17 cellular contexts compared by ENCODE assay signal in genomic region chr1:181111559-181111958, GRCh38. TPM values are rescaled to one million over a fixed set of nuclear protein-coding genes. Genes with fewer than 3 reads are reported as not detected.
A peak's percentile ranks its signal among the peaks of the same experiment; 100 is the strongest.
DNase-seq lines count a peak whose midpoint lies in the region; ATAC-seq and TF ChIP-seq lines count a peak whose summit lies in the region.
"Had no signal": no experiment of that assay in that cellular context is flagged by ENCODE, and none has a peak within 500 bp of the region (broad histone marks: within the 10 kb centered on the region; RNA-seq: fewer than 3 reads in every experiment).

No MANE protein-coding gene starts in this region.

- H3K9me3 ChIP-seq in Panc1 (ENCODE audit: control insufficient read depth, insufficient read depth, low read depth, low read length) (no peaks in the 10 kb centered on the region), osteoblast (ENCODE audit: low read depth, low read length) (no peaks in the 10 kb centered on the region)

- intact Hi-C loops in Panc1 (cut with micrococcal nuclease; ENCODE audit: unreplicated experiment), result no loop called here

- no peaks in the 10 kb centered on the region for H3K36me3 ChIP-seq in ACC112 (ENCODE audit: insufficient read depth, low read length)
- H3K36me3 ChIP-seq in Panc1 (ENCODE audit: control insufficient read depth, insufficient read depth, low read length), result no peaks in the 10 kb centered on the region
- no peaks in the 10 kb centered on the region for H3K36me3 ChIP-seq in osteoblast (ENCODE audit: insufficient read depth, low read length)

- H3K27me3 ChIP-seq in ACC112 (ENCODE audit: insufficient read depth, low read length) (no peaks in the 10 kb centered on the region), Panc1 (ENCODE audit: control insufficient read depth, insufficient read depth, low read length) (no peaks in the 10 kb centered on the region), osteoblast (ENCODE audit: insufficient read depth, low read length) (no peaks in the 10 kb centered on the region)

- DNase-seq in Panc1 (ENCODE audit: low read depth, low spot score) (no peak), osteoblast (ENCODE audit: insufficient read length, low spot score, missing footprints) (peak; percentile 77), kidney glomerular epithelial cell (lab: John Stamatoyannopoulos, UW) (no peak), NCI-H2107 treated with DMSO at 0.1 percent for 48 hours (lab: John Stamatoyannopoulos, UW; ENCODE audit: unreplicated experiment) (no peak)
- DNase-seq in stimulated activated CD4-positive, alpha-beta T cell treated with anti-CD3 and anti-CD28 coated beads, Interleukin-15, amount 100 ng/mL, for 24 hours, result no peak
- no peak for DNase-seq in activated CD8-positive, alpha-beta memory T cell treated with anti-CD3 and anti-CD28 coated beads, Interleukin-2, amount 50 U/mL, for 48 hours
- DNase-seq: activated CD8-positive, alpha-beta T cell treated with anti-CD3 and anti-CD28 coated beads, Interleukin-2, amount 10 ng/mL, durations not matched to agents 7 days and 5 days; activated effector memory CD4-positive, alpha-beta T cell treated with Interleukin-2 at 50 U/mL for 16 hours; effector memory CD4-positive, alpha-beta T cell; head of caudate nucleus; NCI-H187; NK-92 treated with Interleukin-12 subunit alpha and Interleukin-12 subunit beta, amount 100 ng/mL, for 24 hours; stimulated activated naive CD8-positive, alpha-beta T cell treated with anti-CD3 and anti-CD28 coated beads, Interleukin-15, amount 100 ng/mL, for 72 hours had no signal

- no peak overlapping the region for H3K4me2 ChIP-seq in osteoblast (ENCODE audit: insufficient read depth, low read length)

- H3K79me2 ChIP-seq in ACC112 (ENCODE audit: control insufficient read depth, insufficient read depth, low read length, unreplicated experiment) (no peaks in the 10 kb centered on the region), osteoblast (ENCODE audit: insufficient read depth, low read length) (no peaks in the 10 kb centered on the region)

- BruUV-seq in Panc1 (replicated peaks; lab: Mats Ljungman, UMichigan), result no TSS peak

- H4K20me1 ChIP-seq in osteoblast (ENCODE audit: insufficient read depth, low read length), result no peaks in the 10 kb centered on the region

- H3K4me3 ChIP-seq in ACC112 (ENCODE audit: low read depth, low read length) (peak overlapping the region; percentile 12; the same call in 1 of the 2 replicates), Panc1 (ENCODE audit: low read depth in 2 of 2, low read length in 2 of 2) (no peak overlapping the region), osteoblast (ENCODE audit: insufficient read depth, low read length) (no peak overlapping the region)

- H3K27ac ChIP-seq in ACC112 (ENCODE audit: low read depth, low read length) (peak overlapping the region; percentile 91), Panc1 (ENCODE audit: low read length) (peak overlapping the region; percentile 78), osteoblast (ENCODE audit: low read depth, low read length) (peak overlapping the region; percentile 50)
- H3K27ac ChIP-seq: HL-60 had no signal

- POLR2A ChIA-PET in Panc1 (lab: Charles Lee), result interaction anchor here (0.6 kb wide), 1 partner anchor 60 kb away, joined by 3 read pairs; no protein-coding TSS in a partner anchor

- in situ Hi-C loops in Panc1 (cut with HindIII; ENCODE audit: low pct_unique_long_range_greater_than_20kb, low sequenced_read_pairs), result no loop called here

- CTCF ChIA-PET in Panc1 (lab: Charles Lee), result no interaction called here

- ATAC-seq in Panc1 (no peak; the same call in 1 of the 2 replicates), esophagus mucosa (peak; percentile 31)
- ATAC-seq: activated CD8-positive, alpha-beta T cell treated with anti-CD3 and anti-CD28 coated beads, Interleukin-2, amount 10 ng/mL, durations not matched to agents 7 days and 5 days; natural killer cell treated with Interleukin-12 subunit alpha and Interleukin-12 subunit beta and Interleukin-15 and Interleukin-18, amount 100 ng/mL, for 72 hours; stimulated activated naive CD8-positive, alpha-beta T cell treated with anti-CD3 and anti-CD28 coated beads, Interleukin-15, amount 100 ng/mL, for 72 hours had no signal

- H2AFZ ChIP-seq in ACC112 (ENCODE audit: low read length, unreplicated experiment) (no peak overlapping the region), osteoblast (ENCODE audit: low read length) (no peak overlapping the region)

- no peak for TF ChIP-seq CTCF in Panc1 (IDR thresholded peaks at IDR 0.05)
- no peak for TF ChIP-seq CTCF in osteoblast (IDR thresholded peaks at IDR 0.05; ENCODE audit: extremely low read depth, low read depth, low read length)

- H3K4me1 ChIP-seq in ACC112 (ENCODE audit: control insufficient read depth, insufficient read depth, low read length, unreplicated experiment), result peaks cover 50% of the 10 kb centered on the region
- peaks cover 50% of the 10 kb centered on the region for H3K4me1 ChIP-seq in Panc1 (ENCODE audit: control insufficient read depth, insufficient read depth, low read length)
- peaks cover 20% of the 10 kb centered on the region for H3K4me1 ChIP-seq in osteoblast (ENCODE audit: insufficient read depth, low read length)

RNA-seq across cellular contexts. Expression of gene IER5, which starts 23.1 kb away (rescaled TPM):
- 20.4 TPM for total RNA-seq in Panc1 (2021; ENCODE audit: unreplicated experiment)
- 14.2 TPM for polyA plus RNA-seq in Panc1 (2012; ENCODE audit: insufficient read length)
- total RNA-seq in esophagus mucosa, result 21.4 TPM
- 16.2 and 17.4 TPM in 2 replicates for total RNA-seq in osteoblast
